1 cellular context compared by ENCODE assay signal in the genomic region with DNA sequence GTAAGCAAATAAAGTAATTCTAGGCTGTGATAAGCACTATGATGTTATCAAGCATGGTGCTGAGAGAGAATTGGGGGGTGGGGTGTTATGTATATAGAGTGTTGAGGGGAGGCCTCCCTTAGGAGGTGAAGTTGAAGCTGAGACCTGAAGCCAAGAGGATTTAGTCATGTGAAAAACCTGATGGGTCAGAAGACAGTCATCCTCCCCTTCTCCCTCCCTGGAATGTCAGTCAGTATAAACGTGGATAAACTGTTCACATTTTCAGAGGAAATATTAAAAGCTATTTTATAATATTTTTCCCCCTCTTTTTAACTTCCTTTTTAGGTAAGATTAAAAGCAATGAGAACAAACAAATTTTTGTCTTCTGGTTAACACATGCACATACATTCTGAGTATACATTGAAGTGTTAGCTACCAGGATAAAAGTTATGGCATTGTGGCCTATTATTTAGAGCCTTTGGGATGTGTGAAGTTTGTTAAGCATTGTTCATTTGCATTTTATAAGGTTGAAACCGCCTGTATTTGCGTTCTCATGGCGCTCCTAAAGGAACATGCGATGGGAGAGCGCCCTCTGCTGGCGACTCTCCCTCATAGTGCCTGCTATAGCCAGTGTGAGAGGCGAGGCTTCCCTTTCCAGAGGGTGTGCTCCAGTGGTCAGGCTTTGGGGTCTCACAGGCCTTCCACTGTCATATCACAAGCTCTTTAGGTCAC.
TF ChIP-seq lines count a peak whose summit lies in the region.

No MANE protein-coding gene starts in this region.

TF ChIP-seq in HepG2, 621 proteins besides CTCF, POLR2A, EP300 and RAD21 (continued from another document):
- TF ChIP-seq KMT2B (CRISPR knock-in tag; IDR thresholded peaks at IDR 0.05) = 0 out of 2 replicates have a peak, but pooled peaks have one; percentile 45
- no peak for TF ChIP-seq MED8 (CRISPR knock-in tag; IDR thresholded peaks at IDR 0.05; ENCODE audit: insufficient replicate concordance)
- no peak for TF ChIP-seq NAIF1 (CRISPR knock-in tag; IDR thresholded peaks at IDR 0.05; ENCODE audit: borderline replicate concordance)
- TF ChIP-seq EED (CRISPR knock-in tag; IDR thresholded peaks at IDR 0.05) = no peak
- TF ChIP-seq, protein P1, sequence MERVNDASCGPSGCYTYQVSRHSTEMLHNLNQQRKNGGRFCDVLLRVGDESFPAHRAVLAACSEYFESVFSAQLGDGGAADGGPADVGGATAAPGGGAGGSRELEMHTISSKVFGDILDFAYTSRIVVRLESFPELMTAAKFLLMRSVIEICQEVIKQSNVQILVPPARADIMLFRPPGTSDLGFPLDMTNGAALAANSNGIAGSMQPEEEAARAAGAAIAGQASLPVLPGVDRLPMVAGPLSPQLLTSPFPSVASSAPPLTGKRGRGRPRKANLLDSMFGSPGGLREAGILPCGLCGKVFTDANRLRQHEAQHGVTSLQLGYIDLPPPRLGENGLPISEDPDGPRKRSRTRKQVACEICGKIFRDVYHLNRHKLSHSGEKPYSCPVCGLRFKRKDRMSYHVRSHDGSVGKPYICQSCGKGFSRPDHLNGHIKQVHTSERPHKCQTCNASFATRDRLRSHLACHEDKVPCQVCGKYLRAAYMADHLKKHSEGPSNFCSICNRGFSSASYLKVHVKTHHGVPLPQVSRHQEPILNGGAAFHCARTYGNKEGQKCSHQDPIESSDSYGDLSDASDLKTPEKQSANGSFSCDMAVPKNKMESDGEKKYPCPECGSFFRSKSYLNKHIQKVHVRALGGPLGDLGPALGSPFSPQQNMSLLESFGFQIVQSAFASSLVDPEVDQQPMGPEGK (CRISPR knock-in tag; IDR thresholded peaks at IDR 0.05) = 0 out of 2 replicates have a peak, but pooled peaks have one; percentile 15
- no peak for TF ChIP-seq SOX13 (IDR thresholded peaks at IDR 0.05)
- peak in 1 of 2 experiments; percentile 51; a peak in 1 of 4 replicates for TF ChIP-seq SOX13 (CRISPR knock-in tag; conservative IDR thresholded peaks at IDR 0.05 in 1 of 2, IDR thresholded peaks at IDR 0.05 in 1 of 2)
- 0 out of 2 replicates have a peak, but pooled peaks have one; percentile 27 for TF ChIP-seq NFKB2 (CRISPR knock-in tag; IDR thresholded peaks at IDR 0.05; ENCODE audit: borderline replicate concordance)
- TF ChIP-seq, protein P2, sequence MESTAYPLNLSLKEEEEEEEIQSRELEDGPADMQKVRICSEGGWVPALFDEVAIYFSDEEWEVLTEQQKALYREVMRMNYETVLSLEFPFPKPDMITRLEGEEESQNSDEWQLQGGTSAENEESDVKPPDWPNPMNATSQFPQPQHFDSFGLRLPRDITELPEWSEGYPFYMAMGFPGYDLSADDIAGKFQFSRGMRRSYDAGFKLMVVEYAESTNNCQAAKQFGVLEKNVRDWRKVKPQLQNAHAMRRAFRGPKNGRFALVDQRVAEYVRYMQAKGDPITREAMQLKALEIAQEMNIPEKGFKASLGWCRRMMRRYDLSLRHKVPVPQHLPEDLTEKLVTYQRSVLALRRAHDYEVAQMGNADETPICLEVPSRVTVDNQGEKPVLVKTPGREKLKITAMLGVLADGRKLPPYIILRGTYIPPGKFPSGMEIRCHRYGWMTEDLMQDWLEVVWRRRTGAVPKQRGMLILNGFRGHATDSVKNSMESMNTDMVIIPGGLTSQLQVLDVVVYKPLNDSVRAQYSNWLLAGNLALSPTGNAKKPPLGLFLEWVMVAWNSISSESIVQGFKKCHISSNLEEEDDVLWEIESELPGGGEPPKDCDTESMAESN (CRISPR knock-in tag; conservative IDR thresholded peaks at IDR 0.05) = 0 out of 2 replicates have a peak, but pooled peaks have one; percentile 28
- TF ChIP-seq, protein P3, sequence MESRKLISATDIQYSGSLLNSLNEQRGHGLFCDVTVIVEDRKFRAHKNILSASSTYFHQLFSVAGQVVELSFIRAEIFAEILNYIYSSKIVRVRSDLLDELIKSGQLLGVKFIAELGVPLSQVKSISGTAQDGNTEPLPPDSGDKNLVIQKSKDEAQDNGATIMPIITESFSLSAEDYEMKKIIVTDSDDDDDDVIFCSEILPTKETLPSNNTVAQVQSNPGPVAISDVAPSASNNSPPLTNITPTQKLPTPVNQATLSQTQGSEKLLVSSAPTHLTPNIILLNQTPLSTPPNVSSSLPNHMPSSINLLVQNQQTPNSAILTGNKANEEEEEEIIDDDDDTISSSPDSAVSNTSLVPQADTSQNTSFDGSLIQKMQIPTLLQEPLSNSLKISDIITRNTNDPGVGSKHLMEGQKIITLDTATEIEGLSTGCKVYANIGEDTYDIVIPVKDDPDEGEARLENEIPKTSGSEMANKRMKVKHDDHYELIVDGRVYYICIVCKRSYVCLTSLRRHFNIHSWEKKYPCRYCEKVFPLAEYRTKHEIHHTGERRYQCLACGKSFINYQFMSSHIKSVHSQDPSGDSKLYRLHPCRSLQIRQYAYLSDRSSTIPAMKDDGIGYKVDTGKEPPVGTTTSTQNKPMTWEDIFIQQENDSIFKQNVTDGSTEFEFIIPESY (CRISPR knock-in tag; IDR thresholded peaks at IDR 0.05) = peak; percentile 53; the same call in 1 of the 2 replicates
- peak; percentile 46; the same call in 1 of the 2 replicates for TF ChIP-seq GATAD2A (CRISPR knock-in tag; IDR thresholded peaks at IDR 0.05)
- 0 out of 2 replicates have a peak, but pooled peaks have one; percentile 25 for TF ChIP-seq TBX2 (CRISPR knock-in tag; IDR thresholded peaks at IDR 0.05; ENCODE audit: borderline replicate concordance)
- TF ChIP-seq MBD4 (IDR thresholded peaks at IDR 0.05; ENCODE audit: borderline replicate concordance, low read length) = 0 out of 2 replicates have a peak, but pooled peaks have one; percentile 53
- no peak for TF ChIP-seq MTF2 (CRISPR knock-in tag; IDR thresholded peaks at IDR 0.05; ENCODE audit: borderline replicate concordance)
- 0 out of 2 replicates have a peak, but pooled peaks have one; percentile 47 for TF ChIP-seq ZFP90 (CRISPR knock-in tag; IDR thresholded peaks at IDR 0.05; ENCODE audit: borderline replicate concordance)
